14 cellular contexts compared by ENCODE assay signal in genomic region chr11:32137263-32137662, GRCh38.
A peak's percentile ranks its signal among the peaks of the same experiment; 100 is the strongest.
DNase-seq lines count a peak whose midpoint lies in the region; ATAC-seq, FAIRE-seq and TF ChIP-seq lines count a peak whose summit lies in the region.
"Had no signal": no experiment of that assay in that cellular context is flagged by ENCODE, and none has a peak within 500 bp of the region (broad histone marks: within the 10 kb centered on the region; RNA-seq: fewer than 3 reads in every experiment).

No MANE protein-coding gene starts in this region.

- no peak overlapping the region for H3K4me3 ChIP-seq in astrocyte of the spinal cord (ENCODE audit: low read depth, low read length)
- H3K4me3 ChIP-seq: lower lobe of right lung, psoas muscle, SK-N-MC, transverse colon had no signal

- TF ChIP-seq CTCF in astrocyte of the spinal cord (IDR thresholded peaks at IDR 0.05; ENCODE audit: low read depth, low read length) (no peak), D721Med (IDR thresholded peaks at IDR 0.05; ENCODE audit: insufficient read depth, missing control alignments) (no peak)

- FAIRE-seq in HTR-8/SVneo (lab: Jason Lieb, UNC) = peak; percentile 74
- FAIRE-seq in D721Med (lab: Jason Lieb, UNC) = no peak

- DNase-seq in ACHN (peak; percentile 84), HTR-8/SVneo (ENCODE audit: insufficient read length, low spot score) (peak; percentile 87), astrocyte of the spinal cord (ENCODE audit: low read depth, low spot score) (peak; percentile 91), iris pigment epithelial cell (ENCODE audit: low read depth) (peak; percentile 99), D721Med (ENCODE audit: insufficient read length, low spot score) (no peak)
- DNase-seq: activated CD8-positive, alpha-beta memory T cell treated with anti-CD3 and anti-CD28 coated beads for 24 hours; lower lobe of right lung; psoas muscle; transverse colon had no signal

- in situ Hi-C loops in ACHN (cut with HindIII; ENCODE audit: low pct_ligation_motif_present, low pct_unique_long_range_greater_than_20kb, low sequenced_read_pairs) (no loop called here), astrocyte of the spinal cord (cut with HindIII; ENCODE audit: low sequenced_read_pairs) (no loop called here)

- ATAC-seq in HG02798 (IDR thresholded peaks at IDR 0.05; ENCODE audit: poor library complexity, unreplicated experiment) (no peak), GM21825 (IDR thresholded peaks at IDR 0.05; ENCODE audit: unreplicated experiment) (no peak), HG03095 (IDR thresholded peaks at IDR 0.05; ENCODE audit: unreplicated experiment) (no peak)
- ATAC-seq: esophagus mucosa, lower lobe of right lung had no signal
